ENCODE assay signal across 15 cellular contexts in genomic region chr5:14781106-14781505, GRCh38.
DNase-seq lines count a peak whose midpoint lies in the region; ATAC-seq and TF ChIP-seq lines count a peak whose summit lies in the region.
"Had no signal": no experiment of that assay in that cellular context is flagged by ENCODE, and none has a peak within 500 bp of the region (broad histone marks: within the 10 kb centered on the region; RNA-seq: fewer than 3 reads in every experiment).

No MANE protein-coding gene starts in this region.

- H4K20me1 ChIP-seq in hepatocyte (ENCODE audit: insufficient read depth, poor library complexity, severe bottlenecking), result no peaks in the 10 kb centered on the region

- H3K27ac ChIP-seq in hepatocyte, result no peak overlapping the region
- no peak overlapping the region for H3K27ac ChIP-seq in upper lobe of right lung
- H3K27ac ChIP-seq: heart right ventricle, lower lobe of right lung, SJCRH30, spleen, WERI-Rb-1 had no signal

- 86% methylated on average over 5 of the region's 5 CpGs for WGBS in hepatocyte (ENCODE audit: low lambda C conversion rate, missing lambda C conversion rate)

- peak; percentile 82 for ATAC-seq in GM21529 (IDR thresholded peaks at IDR 0.05; ENCODE audit: unreplicated experiment)
- ATAC-seq in HG03565 (IDR thresholded peaks at IDR 0.05; ENCODE audit: unreplicated experiment), result peak; percentile 67
- no peak for ATAC-seq in upper lobe of right lung
- ATAC-seq: HCT116, lower lobe of right lung had no signal

- intact Hi-C loops in upper lobe of right lung (cut with DNase I), result no loop called here

- H3K4me3 ChIP-seq in kidney epithelial cell (ENCODE audit: low read depth, low read length), result no peak overlapping the region
- H3K4me3 ChIP-seq in hepatocyte, result no peak overlapping the region
- no peak overlapping the region for H3K4me3 ChIP-seq in upper lobe of right lung
- H3K4me3 ChIP-seq: heart right ventricle, lower lobe of right lung, SJCRH30, spleen had no signal

- no peaks in the 10 kb centered on the region for H3K27me3 ChIP-seq in kidney epithelial cell (ENCODE audit: control insufficient read depth, insufficient read depth, low read length)
- H3K27me3 ChIP-seq in hepatocyte, result no peaks in the 10 kb centered on the region
- H3K27me3 ChIP-seq in upper lobe of right lung, result no peaks in the 10 kb centered on the region
- H3K27me3 ChIP-seq: heart right ventricle, SJCRH30, spleen had no signal

- DNase-seq in GM10266 (ENCODE audit: extremely low spot score), result peak; percentile 38
- DNase-seq in kidney epithelial cell (ENCODE audit: low read depth), result peak; percentile 18
- no peak for DNase-seq in hepatocyte (ENCODE audit: low spot score)
- DNase-seq in NCI-H146 treated with DMSO at 0.1 percent for 48 hours (lab: John Stamatoyannopoulos, UW; ENCODE audit: unreplicated experiment), result no peak
- DNase-seq in upper lobe of right lung, result no peak
- no peak for DNase-seq in stimulated activated naive CD4-positive, alpha-beta T cell (lab: John Stamatoyannopoulos, UW)
- DNase-seq: heart right ventricle, lower lobe of right lung, NCI-H1436, SJCRH30, spleen, WERI-Rb-1 had no signal

- H3K4me2 ChIP-seq in hepatocyte, result no peak overlapping the region

- H3K36me3 ChIP-seq in kidney epithelial cell (ENCODE audit: control insufficient read depth, insufficient read depth, low read length), result no peaks in the 10 kb centered on the region
- no peaks in the 10 kb centered on the region for H3K36me3 ChIP-seq in hepatocyte (replicated peaks; ENCODE audit: insufficient read depth, low read depth)
- H3K36me3 ChIP-seq in upper lobe of right lung, result no peaks in the 10 kb centered on the region
- H3K36me3 ChIP-seq: lower lobe of right lung, SJCRH30 had no signal

- H3K9me2 ChIP-seq in hepatocyte (replicated peaks; ENCODE audit: insufficient read depth), result no peaks in the 10 kb centered on the region

- no peak overlapping the region for H2AFZ ChIP-seq in hepatocyte

- H3K79me2 ChIP-seq in hepatocyte, result no peaks in the 10 kb centered on the region

- no peaks in the 10 kb centered on the region for H3K9me3 ChIP-seq in hepatocyte (ENCODE audit: low read depth)
- H3K9me3 ChIP-seq in upper lobe of right lung, result no peaks in the 10 kb centered on the region
- H3K9me3 ChIP-seq: heart right ventricle, lower lobe of right lung, SJCRH30, spleen had no signal

- TF ChIP-seq CTCF in GM10266 (IDR thresholded peaks at IDR 0.05; ENCODE audit: control insufficient read depth, insufficient read depth, low read depth, missing control alignments) (no peak), kidney epithelial cell (IDR thresholded peaks at IDR 0.05; ENCODE audit: insufficient read depth, low read length, poor library complexity, severe bottlenecking) (no peak), hepatocyte (IDR thresholded peaks at IDR 0.05; ENCODE audit: poor library complexity) (no peak), upper lobe of right lung (IDR thresholded peaks at IDR 0.05) (no peak)

- H3K4me1 ChIP-seq in hepatocyte (ENCODE audit: insufficient read depth) (no peaks in the 10 kb centered on the region), upper lobe of right lung (no peaks in the 10 kb centered on the region)
- H3K4me1 ChIP-seq: lower lobe of right lung, SJCRH30, spleen had no signal

Comparison
In these comparisons a context has a peak if more than half of its experiments do, and no peak if none do; other contexts are left out.
1. DNase-seq: peak in GM10266 (single experiment) and kidney epithelial cell (single experiment); none in hepatocyte (single experiment), NCI-H146 treated with DMSO at 0.1 percent for 48 hours (single experiment), upper lobe of right lung (single experiment) and stimulated activated naive CD4-positive, alpha-beta T cell (0 of 6).